ENCODE assay signal across 2 cellular contexts in the genomic region with DNA sequence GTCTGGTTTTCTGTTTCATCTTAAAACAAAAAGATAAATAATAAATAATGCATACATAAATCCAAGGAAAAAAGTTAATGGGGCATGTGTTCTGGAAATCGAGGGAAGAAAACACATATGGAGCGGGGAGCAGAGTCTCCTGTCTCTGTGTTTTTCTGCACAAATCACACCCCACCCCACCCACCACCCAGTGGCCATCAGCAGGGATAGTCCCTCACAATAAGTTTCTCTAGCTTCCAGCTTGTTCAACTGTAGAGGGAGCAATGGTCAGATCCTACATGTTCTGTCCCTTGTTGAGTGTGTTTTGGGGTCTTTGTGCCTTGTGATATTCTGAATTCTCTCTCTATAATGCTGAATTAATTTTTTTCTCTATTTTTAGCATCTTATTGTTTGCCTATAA.
TF ChIP-seq lines count a peak whose summit lies in the region.

No MANE protein-coding gene starts in this region.

TF ChIP-seq in HCT116, 20 proteins besides CTCF, POLR2A, EP300 and RAD21:
- no peak for TF ChIP-seq SRF (IDR thresholded peaks at IDR 0.05; ENCODE audit: low read depth)
- no peak for TF ChIP-seq ZNF274 (IDR thresholded peaks at IDR 0.05; ENCODE audit: low read depth, low read length)
- TF ChIP-seq TCF7L2 (IDR thresholded peaks at IDR 0.05; ENCODE audit: borderline replicate concordance, extremely low read depth, insufficient read depth, insufficient read length): no peak
- TF ChIP-seq CBX3 (IDR thresholded peaks at IDR 0.05; ENCODE audit: low read depth): no peak
- no peak for TF ChIP-seq CEBPB (IDR thresholded peaks at IDR 0.05; ENCODE audit: low read depth)
- TF ChIP-seq, protein P1, sequence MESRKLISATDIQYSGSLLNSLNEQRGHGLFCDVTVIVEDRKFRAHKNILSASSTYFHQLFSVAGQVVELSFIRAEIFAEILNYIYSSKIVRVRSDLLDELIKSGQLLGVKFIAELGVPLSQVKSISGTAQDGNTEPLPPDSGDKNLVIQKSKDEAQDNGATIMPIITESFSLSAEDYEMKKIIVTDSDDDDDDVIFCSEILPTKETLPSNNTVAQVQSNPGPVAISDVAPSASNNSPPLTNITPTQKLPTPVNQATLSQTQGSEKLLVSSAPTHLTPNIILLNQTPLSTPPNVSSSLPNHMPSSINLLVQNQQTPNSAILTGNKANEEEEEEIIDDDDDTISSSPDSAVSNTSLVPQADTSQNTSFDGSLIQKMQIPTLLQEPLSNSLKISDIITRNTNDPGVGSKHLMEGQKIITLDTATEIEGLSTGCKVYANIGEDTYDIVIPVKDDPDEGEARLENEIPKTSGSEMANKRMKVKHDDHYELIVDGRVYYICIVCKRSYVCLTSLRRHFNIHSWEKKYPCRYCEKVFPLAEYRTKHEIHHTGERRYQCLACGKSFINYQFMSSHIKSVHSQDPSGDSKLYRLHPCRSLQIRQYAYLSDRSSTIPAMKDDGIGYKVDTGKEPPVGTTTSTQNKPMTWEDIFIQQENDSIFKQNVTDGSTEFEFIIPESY (IDR thresholded peaks at IDR 0.05; ENCODE audit: extremely low read depth, insufficient replicate concordance, low read length): no peak
- no peak for TF ChIP-seq ZFX (IDR thresholded peaks at IDR 0.05)
- no peak for TF ChIP-seq FOSL1 (IDR thresholded peaks at IDR 0.05; ENCODE audit: low read depth)

TF ChIP-seq in H1, 55 proteins besides CTCF, POLR2A, EP300 and RAD21:
- no peak for TF ChIP-seq CBX8 (IDR thresholded peaks at IDR 0.05; ENCODE audit: borderline replicate concordance, low read depth, low read length)
- TF ChIP-seq, protein P2, sequence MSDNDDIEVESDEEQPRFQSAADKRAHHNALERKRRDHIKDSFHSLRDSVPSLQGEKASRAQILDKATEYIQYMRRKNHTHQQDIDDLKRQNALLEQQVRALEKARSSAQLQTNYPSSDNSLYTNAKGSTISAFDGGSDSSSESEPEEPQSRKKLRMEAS (IDR thresholded peaks at IDR 0.05): no peak
- no peak for TF ChIP-seq JUND (IDR thresholded peaks at IDR 0.05; ENCODE audit: low read length)
- TF ChIP-seq YY1 (IDR thresholded peaks at IDR 0.05; ENCODE audit: low read depth, low read length): no peak
- TF ChIP-seq HDAC2 (IDR thresholded peaks at IDR 0.05; ENCODE audit: borderline replicate concordance in 1 of 2, low read depth in 2 of 2, low read length in 2 of 2): no peak
- TF ChIP-seq CEBPB (IDR thresholded peaks at IDR 0.05; ENCODE audit: low read depth, low read length): no peak
- TF ChIP-seq TCF12 (IDR thresholded peaks at IDR 0.05; ENCODE audit: low read depth, low read length): no peak
- TF ChIP-seq SRF (IDR thresholded peaks at IDR 0.05; ENCODE audit: low read depth, low read length): no peak
- no peak for TF ChIP-seq CTBP2 (IDR thresholded peaks at IDR 0.05; ENCODE audit: borderline replicate concordance, insufficient read depth, insufficient read length, low read length)
